In the genomic region with DNA sequence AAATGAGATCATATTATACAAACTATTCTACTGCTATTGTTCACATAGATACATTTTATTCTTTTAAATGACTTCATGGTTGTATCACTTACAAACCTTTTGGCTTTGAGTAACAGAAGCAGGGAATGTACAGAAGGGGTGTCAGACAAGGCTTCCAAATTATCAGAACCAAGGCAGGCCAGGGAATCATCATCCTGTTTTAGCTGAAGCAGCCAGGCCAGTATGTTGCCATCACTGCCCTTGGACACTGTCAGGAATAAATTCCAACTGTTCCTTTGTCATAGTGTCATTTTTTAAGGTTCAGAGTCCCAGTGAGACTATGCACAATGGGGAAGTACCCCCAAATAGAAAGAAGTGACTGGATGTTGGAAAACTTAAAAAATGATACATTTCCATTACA, we compare ENCODE assay signal across 6 cellular contexts.
"Had no signal": no experiment of that assay in that cellular context is flagged by ENCODE, and none has a peak within 500 bp of the region (broad histone marks: within the 10 kb centered on the region; RNA-seq: fewer than 3 reads in every experiment).

No MANE protein-coding gene starts in this region.

- H3K4me2 ChIP-seq: KMS-11 had no signal

- H3K4me3 ChIP-seq: K562 had no signal

- H3K9ac ChIP-seq: KMS-11 had no signal

- ATAC-seq: HepG2, K562 had no signal

- H3K27ac ChIP-seq: HL-60, KMS-11 had no signal

- FAIRE-seq: HepG2, K562 had no signal

- DNase-seq: KBM-7, KG1 had no signal
